In the genomic region with DNA sequence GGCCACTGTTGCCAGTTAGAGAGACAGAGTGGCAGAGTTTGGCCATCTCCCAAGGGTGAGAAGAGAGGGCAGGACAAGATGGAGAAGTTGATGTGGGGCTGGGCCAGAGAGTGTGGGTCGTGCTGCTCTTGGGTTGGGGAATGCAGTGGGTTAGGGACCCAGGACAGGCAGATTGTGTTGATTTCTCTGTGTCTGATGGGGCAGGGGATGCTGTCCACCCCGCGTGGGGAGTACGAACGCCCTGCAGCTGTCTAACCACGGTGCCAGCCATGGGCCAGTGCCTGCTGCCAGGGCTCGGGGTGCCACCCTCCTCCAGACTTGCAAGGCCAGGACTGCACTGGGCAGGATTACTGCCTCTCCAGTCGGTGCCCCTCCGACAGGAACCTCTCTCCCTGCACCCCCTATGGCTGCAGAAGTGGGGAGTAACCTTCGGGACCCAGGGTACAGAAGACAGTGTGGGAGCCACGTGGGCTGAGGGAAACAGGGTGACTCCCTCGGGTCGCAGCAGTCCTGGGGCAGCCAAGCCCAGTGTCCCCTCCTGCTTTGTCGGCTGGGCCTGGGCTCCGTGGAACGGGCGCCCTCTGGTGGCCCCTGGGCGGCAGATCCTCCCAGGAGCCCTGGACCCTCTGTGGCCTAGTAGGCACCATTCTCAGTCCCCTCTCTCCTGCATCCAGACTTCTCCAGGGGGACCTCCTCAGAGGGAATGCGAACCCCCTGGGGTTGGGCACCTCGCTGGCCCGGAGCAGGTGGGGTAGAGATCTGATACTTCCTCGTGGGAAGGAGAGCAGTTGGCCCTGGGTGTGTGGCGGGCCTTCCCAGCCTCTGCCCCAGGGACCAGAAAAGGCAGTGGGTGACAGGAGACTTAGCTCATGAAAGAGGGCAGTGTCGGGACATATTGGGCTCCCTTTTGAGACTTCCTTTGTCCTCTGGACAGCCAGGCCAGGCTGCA, we compare ENCODE assay signal across 8 cellular contexts. TPM values are rescaled to one million over a fixed set of nuclear protein-coding genes. Genes with fewer than 3 reads are reported as not detected.
DNase-seq lines count a peak whose midpoint lies in the region; ATAC-seq and TF ChIP-seq lines count a peak whose summit lies in the region.

No MANE protein-coding gene starts in this region.

- intact Hi-C loops in OCI-LY7 (cut with micrococcal nuclease; ENCODE audit: unreplicated experiment), result loop anchor here (1.0 to 10.0 kb wide), 4 partner anchors 205 to 413 kb away; a partner anchor contains a TSS

- no peaks in the 10 kb centered on the region for H3K9me2 ChIP-seq in OCI-LY7 (ENCODE audit: insufficient read depth, low read length)

- BruUV-seq in OCI-LY7 (replicated peaks; lab: Mats Ljungman, UMichigan), result no TSS peak

- TF ChIP-seq CTCF in AG10803 (conservative IDR thresholded peaks at IDR 0.05; ENCODE audit: low read length) (peak; percentile 86), OCI-LY7 (conservative IDR thresholded peaks at IDR 0.05; ENCODE audit: low read length) (peak; percentile 88), nephron progenitor cell (IDR thresholded peaks at IDR 0.05) (peak; percentile 96)

- no peak overlapping the region for H2AFZ ChIP-seq in OCI-LY7 (ENCODE audit: low read length)

- H3K9me3 Mint-ChIP-seq in activated T-cell treated with anti-CD3 and anti-CD28 coated beads, Interleukin-2, amount 50 U/mL, for 4 hours, result no peaks in the 10 kb centered on the region
- H3K9me3 Mint-ChIP-seq in nephron progenitor cell, result no peaks in the 10 kb centered on the region
- no peaks in the 10 kb centered on the region for H3K9me3 Mint-ChIP-seq in stimulated activated naive CD8-positive, alpha-beta T cell treated with anti-CD3 and anti-CD28 coated beads, Interleukin-15, amount 100 ng/mL, for 72 hours

- no peak overlapping the region for H3K4me3 Mint-ChIP-seq in activated T-cell treated with anti-CD3 and anti-CD28 coated beads, Interleukin-2, amount 50 U/mL, for 4 hours
- H3K4me3 Mint-ChIP-seq in nephron progenitor cell, result peak overlapping the region; percentile 41
- no peak overlapping the region for H3K4me3 Mint-ChIP-seq in stimulated activated naive CD8-positive, alpha-beta T cell treated with anti-CD3 and anti-CD28 coated beads, Interleukin-15, amount 100 ng/mL, for 72 hours

- peaks cover 6% of the 10 kb centered on the region for H3K4me1 ChIP-seq in OCI-LY7 (ENCODE audit: insufficient read depth, low read length, poor library complexity, severe bottlenecking)

- H3K27ac ChIP-seq in OCI-LY7 (ENCODE audit: low read depth, low read length, poor library complexity, severe bottlenecking), result no peak overlapping the region

- H3K36me3 Mint-ChIP-seq in activated T-cell treated with anti-CD3 and anti-CD28 coated beads, Interleukin-2, amount 50 U/mL, for 4 hours (ENCODE audit: insufficient read depth), result no peaks in the 10 kb centered on the region
- H3K36me3 Mint-ChIP-seq in nephron progenitor cell (ENCODE audit: low read depth), result no peaks in the 10 kb centered on the region

- H3K27ac Mint-ChIP-seq in nephron progenitor cell, result no peak overlapping the region
- peak overlapping the region; percentile 63 to 93 for H3K27ac Mint-ChIP-seq in stimulated activated naive CD8-positive, alpha-beta T cell treated with anti-CD3 and anti-CD28 coated beads, Interleukin-15, amount 100 ng/mL, for 72 hours

- H3K4me3 ChIP-seq in AG10803 (ENCODE audit: low read length), result peak overlapping the region; percentile 62
- no peak overlapping the region for H3K4me3 ChIP-seq in OCI-LY7 (ENCODE audit: low read depth, low read length, poor library complexity, severe bottlenecking)

- peaks cover 7% of the 10 kb centered on the region for H3K4me1 Mint-ChIP-seq in activated T-cell treated with anti-CD3 and anti-CD28 coated beads, Interleukin-2, amount 50 U/mL, for 4 hours (ENCODE audit: low read depth)
- H3K4me1 Mint-ChIP-seq in nephron progenitor cell, result peaks cover 15% of the 10 kb centered on the region
- H3K4me1 Mint-ChIP-seq in stimulated activated naive CD8-positive, alpha-beta T cell treated with anti-CD3 and anti-CD28 coated beads, Interleukin-15, amount 100 ng/mL, for 72 hours, result peaks cover 32% of the 10 kb centered on the region

- CTCF ChIA-PET in OCI-LY7 (lab: Charles Lee; ENCODE audit: unreplicated experiment), result no interaction called here

- DNase-seq in AG10803 (ENCODE audit: low read depth), result peak; percentile 55
- DNase-seq in GM19240 (ENCODE audit: insufficient read length, low spot score), result peak; percentile 92
- peak; percentile 65 for DNase-seq in OCI-LY7 (ENCODE audit: low spot score)
- DNase-seq in activated T-cell treated with anti-CD3 and anti-CD28 coated beads, Interleukin-2, amount 50 U/mL, for 4 hours, result peak; percentile 60
- peak; percentile 53 for DNase-seq in fibroblast of gingiva (ENCODE audit: low read depth)
- DNase-seq in nephron progenitor cell, result peak; percentile 83
- DNase-seq in stimulated activated naive CD8-positive, alpha-beta T cell treated with anti-CD3 and anti-CD28 coated beads, Interleukin-15, amount 100 ng/mL, for 72 hours, result peak; percentile 69 to 72

- peaks cover 3% of the 10 kb centered on the region; the same call in 1 of the 2 replicates for H4K20me1 ChIP-seq in OCI-LY7 (ENCODE audit: insufficient read depth, low read length)

- no peak overlapping the region for H3K4me2 ChIP-seq in OCI-LY7 (ENCODE audit: low read length)

- H3K9me3 ChIP-seq in OCI-LY7 (ENCODE audit: low read length), result no peaks in the 10 kb centered on the region

- H3K27me3 Mint-ChIP-seq in activated T-cell treated with anti-CD3 and anti-CD28 coated beads, Interleukin-2, amount 50 U/mL, for 4 hours (ENCODE audit: low read depth), result peaks cover 19% of the 10 kb centered on the region
- H3K27me3 Mint-ChIP-seq in nephron progenitor cell (ENCODE audit: low read depth, poor library complexity), result peaks cover 13% of the 10 kb centered on the region
- peaks cover 32% of the 10 kb centered on the region for H3K27me3 Mint-ChIP-seq in stimulated activated naive CD8-positive, alpha-beta T cell treated with anti-CD3 and anti-CD28 coated beads, Interleukin-15, amount 100 ng/mL, for 72 hours

- POLR2A ChIA-PET in OCI-LY7 (lab: Charles Lee), result no interaction called here

- ATAC-seq in activated T-cell treated with anti-CD3 and anti-CD28 coated beads, Interleukin-2, amount 50 U/mL, for 4 hours, result peak; percentile 44 to 57
- peak; percentile 47 for ATAC-seq in stimulated activated naive CD8-positive, alpha-beta T cell treated with anti-CD3 and anti-CD28 coated beads, Interleukin-15, amount 100 ng/mL, for 72 hours
- ATAC-seq in GM18861 (IDR thresholded peaks at IDR 0.05; ENCODE audit: unreplicated experiment), result no peak

- no peaks in the 10 kb centered on the region for H3K79me2 ChIP-seq in OCI-LY7 (ENCODE audit: insufficient read depth, low read depth, low read length)

- H3K36me3 ChIP-seq in OCI-LY7 (ENCODE audit: insufficient read depth, low read length), result no peaks in the 10 kb centered on the region

RNA-seq across cellular contexts. Expression of a gene that starts 2.7 kb away (rescaled TPM):
- total RNA-seq in OCI-LY7 (2014; rRNA removed; shearing (Covaris generic)), result 1.4 and 2.4 TPM in 2 replicates
- total RNA-seq in OCI-LY7 (2022), result 3.0 and 4.0 TPM in 2 replicates
- 1 to 10 TPM; 3.7 to 6.3 (median 5.9) TPM for total RNA-seq in activated T-cell treated with anti-CD3 and anti-CD28 coated beads, Interleukin-2, amount 50 U/mL, for 4 hours
